ENCODE assay signal across 8 cellular contexts in the genomic region with DNA sequence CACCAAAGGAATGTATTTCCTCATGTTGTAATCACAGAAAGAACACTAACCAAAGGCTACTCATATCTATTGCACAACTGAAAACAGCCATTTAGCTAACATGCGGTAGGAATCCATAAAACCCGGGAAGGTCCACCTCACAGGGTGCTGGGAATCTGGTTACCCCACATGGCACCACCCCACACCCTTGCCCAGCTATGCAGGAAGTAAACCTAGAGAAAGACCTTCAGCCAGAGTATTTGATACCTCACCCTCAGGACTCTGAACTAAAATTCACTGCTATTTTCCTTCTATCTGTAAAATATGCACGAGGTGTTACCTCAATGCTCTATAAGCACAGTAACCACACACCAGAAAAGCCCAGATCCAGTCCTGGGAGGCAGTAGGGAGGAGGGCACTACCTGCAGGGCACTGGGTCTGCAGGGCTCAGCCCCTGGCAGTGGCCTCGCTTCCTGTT. TPM values are rescaled to one million over a fixed set of nuclear protein-coding genes. Genes with fewer than 3 reads are reported as not detected.
DNase-seq lines count a peak whose midpoint lies in the region; ATAC-seq and TF ChIP-seq lines count a peak whose summit lies in the region.

No MANE protein-coding gene starts in this region.

- TF ChIP-seq CTCF in Calu3 (IDR thresholded peaks at IDR 0.05; ENCODE audit: unreplicated experiment) (no peak), spleen (IDR thresholded peaks at IDR 0.05 in 8 of 11, conservative IDR thresholded peaks at IDR 0.05 in 3 of 11) (no peak)

- 21 to 45% (median 32%) methylated on average over 4 of the region's 4 CpGs for WGBS in spleen, 5 donors

- no peaks in the 10 kb centered on the region for H3K9me3 Mint-ChIP-seq in Calu3 (ENCODE audit: low read depth, unreplicated experiment)
- H3K9me3 Mint-ChIP-seq in activated T-cell treated with anti-CD3 and anti-CD28 coated beads, Interleukin-2, amount 50 U/mL, for 72 hours, result no peaks in the 10 kb centered on the region

- no TSS peak for BruUV-seq in Calu3 (replicated peaks; lab: Mats Ljungman, UMichigan)

- peaks cover 55% of the 10 kb centered on the region for H3K36me3 Mint-ChIP-seq in Calu3 (ENCODE audit: insufficient read depth, unreplicated experiment)
- H3K36me3 Mint-ChIP-seq in activated T-cell treated with anti-CD3 and anti-CD28 coated beads, Interleukin-2, amount 50 U/mL, for 72 hours (ENCODE audit: insufficient read depth in 2 of 2), result peaks cover 8 to 16% of the 10 kb centered on the region in 2 donors

- peak; percentile 93 for DNase-seq in Calu3
- DNase-seq in Karpas-422, result no peak
- DNase-seq in activated T-cell treated with anti-CD3 and anti-CD28 coated beads, Interleukin-2, amount 50 U/mL, for 72 hours, result peak in 1 of 2 donors; percentile 21
- DNase-seq in left cardiac atrium, result peak; percentile 42
- DNase-seq in spleen, result no peak
- DNase-seq in globus pallidus (ENCODE audit: low spot score), result no peak
- no peak for DNase-seq in effector CD8-positive, alpha-beta T cell (lab: John Stamatoyannopoulos, UW)
- no peak for DNase-seq in middle frontal gyrus (ENCODE audit: extremely low spot score, low spot score)

- peaks cover 37% of the 10 kb centered on the region for H4K20me1 ChIP-seq in Karpas-422 (ENCODE audit: insufficient read depth, low read depth, low read length)

- H2AFZ ChIP-seq in Karpas-422 (ENCODE audit: low read length), result no peak overlapping the region

- H3K36me3 ChIP-seq in Karpas-422 (ENCODE audit: insufficient read depth, low read length) (peaks cover 24% of the 10 kb centered on the region; the same call in 1 of the 2 replicates), spleen (peaks cover 0 to 42% (median 13%) of the 10 kb centered on the region in 6 donors)

- CTCF ChIA-PET in Calu3 (lab: Charles Lee), result interaction anchor here (0.6 to 1.0 kb wide), 5 partner anchors 45 to 110 kb away, joined by 3 to 5 read pairs (median 3); no protein-coding TSS in a partner anchor

- no peak for ATAC-seq in activated T-cell treated with anti-CD3 and anti-CD28 coated beads, Interleukin-2, amount 50 U/mL, for 72 hours (replicated peaks in 1 of 2)
- ATAC-seq in left cardiac atrium, result peak; percentile 79 to 90

- peaks cover 60% of the 10 kb centered on the region for H3K4me1 Mint-ChIP-seq in Calu3 (ENCODE audit: low read depth, unreplicated experiment)
- peaks cover 72% of the 10 kb centered on the region for H3K4me1 Mint-ChIP-seq in activated T-cell treated with anti-CD3 and anti-CD28 coated beads, Interleukin-2, amount 50 U/mL, for 72 hours (ENCODE audit: low read depth)

- intact Hi-C loops in Calu3 (cut with micrococcal nuclease; ENCODE audit: unreplicated experiment) (loop anchor here (2.0 kb wide), 2 partner anchors 25 to 47 kb away; partner anchors contain the start of gene PTPN2), left cardiac atrium (cut with DNase I) (no loop called here), spleen (cut with DNase I; ENCODE audit: low total_unique reads) (no loop called here)

- H3K4me1 ChIP-seq in Karpas-422 (ENCODE audit: low read length) (peaks cover 49% of the 10 kb centered on the region), spleen (peaks cover 14 to 65% (median 45%) of the 10 kb centered on the region in 6 donors)

- peak overlapping the region; percentile 39 for H3K4me3 ChIP-seq in Karpas-422 (ENCODE audit: low read length)
- peak overlapping the region in 1 of 8 donors; percentile 50 for H3K4me3 ChIP-seq in spleen

- no peaks in the 10 kb centered on the region for H3K27me3 Mint-ChIP-seq in Calu3 (ENCODE audit: unreplicated experiment)
- H3K27me3 Mint-ChIP-seq in activated T-cell treated with anti-CD3 and anti-CD28 coated beads, Interleukin-2, amount 50 U/mL, for 72 hours (ENCODE audit: low read depth), result no peaks in the 10 kb centered on the region

- peak overlapping the region; percentile 71 for H3K4me2 ChIP-seq in Karpas-422 (ENCODE audit: low read depth, low read length, poor library complexity, severe bottlenecking)

- H3K9me2 ChIP-seq in Karpas-422 (replicated peaks; ENCODE audit: insufficient read depth, low read length), result no peaks in the 10 kb centered on the region

- no peaks in the 10 kb centered on the region for H3K27me3 ChIP-seq in Karpas-422 (ENCODE audit: low read length)
- H3K27me3 ChIP-seq in spleen (replicated peaks in 1 of 7), result no peaks in the 10 kb centered on the region

- no peaks in the 10 kb centered on the region for H3K9me3 ChIP-seq in Karpas-422 (ENCODE audit: low read length)
- H3K9me3 ChIP-seq in spleen, result no peaks in the 10 kb centered on the region

- H3K4me3 Mint-ChIP-seq in Calu3 (ENCODE audit: low read depth, unreplicated experiment), result peak overlapping the region; percentile 58
- H3K4me3 Mint-ChIP-seq in activated T-cell treated with anti-CD3 and anti-CD28 coated beads, Interleukin-2, amount 50 U/mL, for 72 hours, result peak overlapping the region; percentile 76 to 93

- H3K27ac Mint-ChIP-seq in Calu3 (ENCODE audit: unreplicated experiment), result peak overlapping the region; percentile 42
- peak overlapping the region; percentile 100 for H3K27ac Mint-ChIP-seq in activated T-cell treated with anti-CD3 and anti-CD28 coated beads, Interleukin-2, amount 50 U/mL, for 72 hours

- no peak for TF ChIP-seq POLR2A in spleen (IDR thresholded peaks at IDR 0.05)

- peak overlapping the region; percentile 83 for H3K27ac ChIP-seq in Karpas-422 (ENCODE audit: low read length)
- peak overlapping the region; percentile 37 to 93 (median 90) for H3K27ac ChIP-seq in spleen

- peaks cover 88% of the 10 kb centered on the region for H3K79me2 ChIP-seq in Karpas-422 (ENCODE audit: low read length)

- H3K9ac ChIP-seq in Karpas-422 (ENCODE audit: low read length), result peak overlapping the region; percentile 34

RNA-seq across cellular contexts. Expression of gene PTPN2, which starts 45.8 kb away (rescaled TPM):
- total RNA-seq in Calu3 (2022), result 58.1 and 61.5 TPM in 2 replicates
- total RNA-seq in Karpas-422 (2014; rRNA removed; shearing (Covaris generic); ENCODE audit: low replicate concordance), result 72.2 and 85.2 TPM in 2 replicates
- total RNA-seq in activated T-cell treated with anti-CD3 and anti-CD28 coated beads, Interleukin-2, amount 50 U/mL, for 72 hours, result 10 to 100 TPM; 84.9 to 86.2 TPM
- total RNA-seq in left cardiac atrium, result 10 to 100 TPM; 15.0 to 18.1 TPM
- total RNA-seq in spleen, result 10 to 100 TPM; 55.0 to 92.1 (median 72.7) TPM
- 10 to 100 TPM; 47.9 to 67.1 (median 54.5) TPM for polyA plus RNA-seq in spleen

Comparison
In these comparisons a context has a peak if more than half of its experiments do, and no peak if none do; other contexts are left out.
1. DNase-seq: peak in Calu3 (single experiment) and left cardiac atrium (single experiment); none in Karpas-422 (single experiment), spleen (single experiment), globus pallidus (single experiment), effector CD8-positive, alpha-beta T cell (single experiment) and middle frontal gyrus (single experiment).
2. ATAC-seq: peak in left cardiac atrium (2 of 2); none in activated T-cell treated with anti-CD3 and anti-CD28 coated beads, Interleukin-2, amount 50 U/mL, for 72 hours (0 of 2).